Comparison of ENCODE assay signal across 8 cellular contexts in genomic region chr4:143559757-143560147, GRCh38. TPM values are rescaled to one million over a fixed set of nuclear protein-coding genes. Genes with fewer than 3 reads are reported as not detected.
A peak's percentile ranks its signal among the peaks of the same experiment; 100 is the strongest.
DNase-seq lines count a peak whose midpoint lies in the region; ATAC-seq, FAIRE-seq and TF ChIP-seq lines count a peak whose summit lies in the region.

No MANE protein-coding gene starts in this region.

- no peaks in the 10 kb centered on the region for H3K4me1 ChIP-seq in A673 (ENCODE audit: insufficient read depth, low read length, poor library complexity, severe bottlenecking)
- no peaks in the 10 kb centered on the region for H3K4me1 ChIP-seq in pancreas

- H3K27ac ChIP-seq in A673 (ENCODE audit: low read depth, low read length, poor library complexity, severe bottlenecking) (no peak overlapping the region), pancreas (peak overlapping the region in 1 of 4 donors; percentile 72)

- CTCF ChIA-PET in A673 (lab: Charles Lee): no interaction called here
- CTCF ChIA-PET in T-cell (lab: Charles Lee): interaction anchor here (0.8 to 2.0 kb wide), 5 partner anchors 9 to 46 kb away, joined by 3 to 7 read pairs (median 4); partner anchors contain the start of gene SMARCA5 (in 1 of the 2)

- H3K4me1 Mint-ChIP-seq in T-cell (peaks cover 24 to 30% (median 24%) of the 10 kb centered on the region in 3 donors), nephron progenitor cell (no peaks in the 10 kb centered on the region)
- peaks cover 17 to 18% of the 10 kb centered on the region in 2 donors for H3K4me1 Mint-ChIP-seq in effector memory CD8-positive, alpha-beta T cell (ENCODE audit: low read depth in 2 of 2)

- peak overlapping the region; percentile 86 to 93 for H3K27ac Mint-ChIP-seq in T-cell
- peak overlapping the region; percentile 92 to 98 for H3K27ac Mint-ChIP-seq in effector memory CD8-positive, alpha-beta T cell
- H3K27ac Mint-ChIP-seq in nephron progenitor cell: no peak overlapping the region

- H3K9me3 Mint-ChIP-seq in T-cell (no peaks in the 10 kb centered on the region), nephron progenitor cell (peaks cover 8% of the 10 kb centered on the region)
- H3K9me3 Mint-ChIP-seq in effector memory CD8-positive, alpha-beta T cell: no peaks in the 10 kb centered on the region

- no peaks in the 10 kb centered on the region for H3K27me3 ChIP-seq in A673 (replicated peaks; ENCODE audit: insufficient read depth, low read depth, low read length, poor library complexity)
- no peaks in the 10 kb centered on the region for H3K27me3 ChIP-seq in pancreas

- intact Hi-C loops in A673 (cut with micrococcal nuclease; ENCODE audit: unreplicated experiment) (no loop called here), pancreas (cut with DNase I) (no loop called here)

- H3K36me3 Mint-ChIP-seq in T-cell (peaks cover 4% of the 10 kb centered on the region), nephron progenitor cell (ENCODE audit: low read depth) (peaks cover 11% of the 10 kb centered on the region)
- peaks cover 26% of the 10 kb centered on the region for H3K36me3 Mint-ChIP-seq in effector memory CD8-positive, alpha-beta T cell (ENCODE audit: insufficient read depth)

- no TSS peak for BruUV-seq in A673 (replicated peaks; lab: Mats Ljungman, UMichigan)

- no peaks in the 10 kb centered on the region for H3K36me3 ChIP-seq in A673 (ENCODE audit: insufficient read depth, low read length, poor library complexity, severe bottlenecking)
- no peaks in the 10 kb centered on the region for H3K36me3 ChIP-seq in pancreas

- H3K4me3 Mint-ChIP-seq in T-cell (peak overlapping the region; percentile 88 to 90 (median 90)), nephron progenitor cell (no peak overlapping the region)
- H3K4me3 Mint-ChIP-seq in effector memory CD8-positive, alpha-beta T cell: peak overlapping the region; percentile 88 to 99

- DNase-seq in A673 (ENCODE audit: low spot score) (no peak), T-cell (peak in 18 of 34 experiments; percentile 3 to 30 (median 10)), pancreas (peak in 1 of 6 donors; percentile 54), NOMO-1 (lab: John Stamatoyannopoulos, UW; ENCODE audit: unreplicated experiment in 2 of 2) (no peak), NCI-H1694 (lab: John Stamatoyannopoulos, UW) (no peak), nephron progenitor cell (no peak)
- peak in 1 of 3 experiments; percentile 25 for DNase-seq in effector memory CD8-positive, alpha-beta T cell

- 37 to 40% methylated on average over 17 of the region's 17 CpGs for WGBS in pancreas, 2 donors

- H3K27me3 Mint-ChIP-seq in T-cell (no peaks in the 10 kb centered on the region), nephron progenitor cell (ENCODE audit: low read depth, poor library complexity) (no peaks in the 10 kb centered on the region)
- H3K27me3 Mint-ChIP-seq in effector memory CD8-positive, alpha-beta T cell: no peaks in the 10 kb centered on the region

- H3K4me3 ChIP-seq in A673 (ENCODE audit: low read depth, low read length, poor library complexity, severe bottlenecking): peak overlapping the region; percentile 43
- peak overlapping the region; percentile 41 to 76 (median 46) for H3K4me3 ChIP-seq in pancreas

- POLR2A ChIA-PET in A673 (lab: Charles Lee; ENCODE audit: low non-redundant PET) (interaction anchor here (0.7 kb wide), 1 partner anchor 121 kb away, joined by 3 read pairs; no protein-coding TSS in a partner anchor), T-cell (lab: Charles Lee) (interaction anchor here (0.5 to 0.6 kb wide), 2 partner anchors 26 to 99 kb away, joined by 3 to 7 read pairs; no protein-coding TSS in a partner anchor)

- no peak for FAIRE-seq in pancreas (lab: Jason Lieb, UNC)

- H3K9me3 ChIP-seq in A673 (ENCODE audit: low read depth, low read length, poor library complexity, severe bottlenecking) (no peaks in the 10 kb centered on the region), pancreas (no peaks in the 10 kb centered on the region)

- ATAC-seq in GM19463 (IDR thresholded peaks at IDR 0.05; ENCODE audit: unreplicated experiment) (peak; percentile 0), T-cell (replicated peaks in 1 of 4) (peak; percentile 18 to 24 (median 22)), pancreas (peak in 1 of 4 donors; percentile 7)
- peak; percentile 11 for ATAC-seq in effector memory CD8-positive, alpha-beta T cell (replicated peaks)

- TF ChIP-seq CTCF in A673 (conservative IDR thresholded peaks at IDR 0.05; ENCODE audit: low read depth, low read length): no peak
- no peak for TF ChIP-seq CTCF in pancreas (IDR thresholded peaks at IDR 0.05)
- no peak for TF ChIP-seq CTCF in nephron progenitor cell (IDR thresholded peaks at IDR 0.05)

RNA-seq across cellular contexts. Expression of gene SMARCA5, which starts 46.2 kb away (rescaled TPM):
- total RNA-seq in A673 (2021) (77.1 and 77.6 TPM in 2 replicates), T-cell (10 to 100 TPM; 43.4 to 56.4 (median 47.1) TPM), pancreas (10 to 100 TPM; 14.3 to 26.5 (median 18.3) TPM)
- 10 to 100 TPM in 1 of 2 donors, 1 to 10 TPM in 1; 5.7 to 13.0 TPM for polyA plus RNA-seq in pancreas

Comparison
In these comparisons a context has a peak if more than half of its experiments do, and no peak if none do; other contexts are left out.
1. DNase-seq: peak in T-cell (18 of 34); none in A673 (single experiment), NOMO-1 (0 of 2), NCI-H1694 (single experiment) and nephron progenitor cell (single experiment).